Comparison of ENCODE assay signal across 23 cellular contexts in genomic region chr10:127413326-127413725, GRCh38.
"Had no signal": no experiment of that assay in that cellular context is flagged by ENCODE, and none has a peak within 500 bp of the region (broad histone marks: within the 10 kb centered on the region; RNA-seq: fewer than 3 reads in every experiment).

No MANE protein-coding gene starts in this region.

- DNase-seq: dermis blood vessel endothelial cell; dorsolateral prefrontal cortex; effector CD4-positive, alpha-beta T cell; effector memory CD4-positive, alpha-beta T cell; foreskin keratinocyte; heart left ventricle; hypothalamus; immature natural killer cell; kidney; kidney glomerular epithelial cell; left colon; left ventricle myocardium superior; mammary epithelial cell; mucosa of descending colon had no signal

- H3K27ac ChIP-seq: coronary artery, dorsolateral prefrontal cortex, esophagus muscularis mucosa, foreskin keratinocyte, gastroesophageal sphincter, heart left ventricle, hepatocyte had no signal

- ATAC-seq: foreskin keratinocyte, gastroesophageal sphincter, heart left ventricle, left colon, left lobe of liver, left ventricle myocardium superior, mucosa of descending colon had no signal

- H3K79me2 ChIP-seq: hepatocyte had no signal

- H3K4me2 ChIP-seq: hepatocyte had no signal

- H3K4me3 ChIP-seq: coronary artery, dorsolateral prefrontal cortex, esophagus muscularis mucosa, gastroesophageal sphincter, heart left ventricle, hepatocyte, lung, mucosa of descending colon had no signal

- H2AFZ ChIP-seq: hepatocyte had no signal

- H3K9me3 ChIP-seq: esophagus muscularis mucosa, gastroesophageal sphincter, heart left ventricle, mucosa of descending colon had no signal

- H3K4me1 ChIP-seq: esophagus muscularis mucosa, foreskin keratinocyte, gastroesophageal sphincter, heart left ventricle had no signal

- FAIRE-seq: colon, endothelial cell of umbilical vein, frontal cortex, kidney had no signal

- H3K27me3 ChIP-seq: dorsolateral prefrontal cortex, esophagus muscularis mucosa, foreskin keratinocyte, gastroesophageal sphincter, heart left ventricle, hepatocyte had no signal
